ENCODE assay signal across 24 cellular contexts in the genomic region with DNA sequence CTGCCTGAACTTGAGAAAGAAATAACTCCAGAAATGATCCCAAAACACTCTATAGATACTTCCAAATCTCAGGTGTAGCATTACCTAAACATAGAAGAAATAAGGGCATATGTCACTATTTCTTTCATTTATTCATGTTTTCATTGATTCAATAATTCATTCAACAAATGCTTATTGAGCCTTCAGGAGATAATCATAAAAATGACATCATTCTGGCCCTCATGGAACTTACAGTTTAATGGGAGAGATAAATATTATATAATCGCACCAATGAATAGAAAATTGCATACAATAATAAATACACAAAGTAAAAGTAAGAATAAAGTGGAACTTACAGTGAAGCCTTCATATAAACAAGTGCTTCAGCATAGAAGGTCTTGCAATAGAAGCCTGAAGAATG. TPM values are rescaled to one million over a fixed set of nuclear protein-coding genes. Genes with fewer than 3 reads are reported as not detected.
"Had no signal": no experiment of that assay in that cellular context is flagged by ENCODE, and none has a peak within 500 bp of the region (broad histone marks: within the 10 kb centered on the region; RNA-seq: fewer than 3 reads in every experiment).

No MANE protein-coding gene starts in this region.

- H3K27me3 Mint-ChIP-seq: stimulated activated naive B cell treated with anti-CD40 and anti-IgM and Interleukin-4, amounts not matched to agents 10 μg/mL and 1 μg/mL and 100 μg/mL, for 72 hours; stimulated activated naive CD8-positive, alpha-beta T cell treated with anti-CD3 and anti-CD28 coated beads, Interleukin-15, amount 100 ng/mL, for 72 hours; type B pancreatic cell had no signal

- H3K9me3 Mint-ChIP-seq: stimulated activated naive CD8-positive, alpha-beta T cell treated with anti-CD3 and anti-CD28 coated beads, Interleukin-15, amount 100 ng/mL, for 72 hours; type B pancreatic cell had no signal

- H3K27ac Mint-ChIP-seq: naive thymus-derived CD8-positive, alpha-beta T cell; nephron progenitor cell; stimulated activated naive B cell treated with anti-CD40 and anti-IgM and Interleukin-4, amounts not matched to agents 10 μg/mL and 1 μg/mL and 100 μg/mL, for 72 hours; stimulated activated naive CD8-positive, alpha-beta T cell treated with anti-CD3 and anti-CD28 coated beads, Interleukin-15, amount 100 ng/mL, for 72 hours; type B pancreatic cell had no signal

- H3K27ac ChIP-seq: dorsolateral prefrontal cortex, gastrocnemius medialis, lower lobe of right lung, ovary, psoas muscle, skin epidermis, thyroid gland had no signal

- H3K27me3 ChIP-seq: gastrocnemius medialis, ovary, thyroid gland had no signal

- H3K36me3 ChIP-seq: gastrocnemius medialis, lower lobe of right lung, ovary, thyroid gland had no signal

- ATAC-seq: esophagus mucosa; gastrocnemius medialis; left ventricle myocardium superior; lower lobe of right lung; naive thymus-derived CD8-positive, alpha-beta T cell; psoas muscle; right cardiac atrium; stimulated activated naive B cell treated with anti-CD40 and anti-IgM and Interleukin-4, amounts not matched to agents 10 μg/mL and 1 μg/mL and 100 μg/mL, for 72 hours; stimulated activated naive CD8-positive, alpha-beta T cell treated with anti-CD3 and anti-CD28 coated beads, Interleukin-15, amount 100 ng/mL, for 72 hours had no signal

- H3K4me3 ChIP-seq: dorsolateral prefrontal cortex, gastrocnemius medialis, lower lobe of right lung, ovary, psoas muscle, skin epidermis, thyroid gland had no signal

- H3K4me1 ChIP-seq: gastrocnemius medialis, lower lobe of right lung, psoas muscle, thyroid gland had no signal

- FAIRE-seq: colon, keratinocyte had no signal

- H3K36me3 Mint-ChIP-seq: naive thymus-derived CD8-positive, alpha-beta T cell; stimulated activated naive B cell treated with anti-CD40 and anti-IgM and Interleukin-4, amounts not matched to agents 10 μg/mL and 1 μg/mL and 100 μg/mL, for 72 hours had no signal

- H3K4me1 Mint-ChIP-seq: stimulated activated naive B cell treated with anti-CD40 and anti-IgM and Interleukin-4, amounts not matched to agents 10 μg/mL and 1 μg/mL and 100 μg/mL, for 72 hours; stimulated activated naive CD8-positive, alpha-beta T cell treated with anti-CD3 and anti-CD28 coated beads, Interleukin-15, amount 100 ng/mL, for 72 hours had no signal

- H3K9me3 ChIP-seq: gastrocnemius medialis, lower lobe of right lung, ovary, psoas muscle, thyroid gland had no signal

- H3K4me3 Mint-ChIP-seq: naive thymus-derived CD8-positive, alpha-beta T cell; nephron progenitor cell; stimulated activated naive B cell treated with anti-CD40 and anti-IgM and Interleukin-4, amounts not matched to agents 10 μg/mL and 1 μg/mL and 100 μg/mL, for 72 hours; stimulated activated naive CD8-positive, alpha-beta T cell treated with anti-CD3 and anti-CD28 coated beads, Interleukin-15, amount 100 ng/mL, for 72 hours; type B pancreatic cell had no signal

- DNase-seq: dorsolateral prefrontal cortex; effector CD4-positive, alpha-beta T cell; foreskin fibroblast; gastrocnemius medialis; head of caudate nucleus; left ventricle myocardium superior; lower lobe of right lung; naive thymus-derived CD8-positive, alpha-beta T cell; nephron progenitor cell; nucleus accumbens; ovary; posterior cingulate gyrus; psoas muscle; right cardiac atrium; stimulated activated CD4-positive, alpha-beta T cell treated with anti-CD3 and anti-CD28 coated beads, Interleukin-15, amount 100 ng/mL, for 24 hours; stimulated activated CD4-positive, alpha-beta T cell treated with anti-CD3 and anti-CD28 coated beads, Interleukin-2, amount 100 ng/mL, for 48 hours; stimulated activated naive B cell treated with anti-CD40 and anti-IgM and Interleukin-4, amounts not matched to agents 10 μg/mL and 1 μg/mL and 100 μg/mL, for 72 hours; stimulated activated naive CD8-positive, alpha-beta T cell treated with anti-CD3 and anti-CD28 coated beads, Interleukin-15, amount 100 ng/mL, for 72 hours; thyroid gland had no signal

RNA-seq across cellular contexts. Expression of a gene that starts 58.1 kb away (rescaled TPM):
- total RNA-seq: naive thymus-derived CD8-positive, alpha-beta T cell had no signal
- polyA plus RNA-seq: naive thymus-derived CD8-positive, alpha-beta T cell had no signal
